23 cellular contexts compared by ENCODE assay signal in the genomic region with DNA sequence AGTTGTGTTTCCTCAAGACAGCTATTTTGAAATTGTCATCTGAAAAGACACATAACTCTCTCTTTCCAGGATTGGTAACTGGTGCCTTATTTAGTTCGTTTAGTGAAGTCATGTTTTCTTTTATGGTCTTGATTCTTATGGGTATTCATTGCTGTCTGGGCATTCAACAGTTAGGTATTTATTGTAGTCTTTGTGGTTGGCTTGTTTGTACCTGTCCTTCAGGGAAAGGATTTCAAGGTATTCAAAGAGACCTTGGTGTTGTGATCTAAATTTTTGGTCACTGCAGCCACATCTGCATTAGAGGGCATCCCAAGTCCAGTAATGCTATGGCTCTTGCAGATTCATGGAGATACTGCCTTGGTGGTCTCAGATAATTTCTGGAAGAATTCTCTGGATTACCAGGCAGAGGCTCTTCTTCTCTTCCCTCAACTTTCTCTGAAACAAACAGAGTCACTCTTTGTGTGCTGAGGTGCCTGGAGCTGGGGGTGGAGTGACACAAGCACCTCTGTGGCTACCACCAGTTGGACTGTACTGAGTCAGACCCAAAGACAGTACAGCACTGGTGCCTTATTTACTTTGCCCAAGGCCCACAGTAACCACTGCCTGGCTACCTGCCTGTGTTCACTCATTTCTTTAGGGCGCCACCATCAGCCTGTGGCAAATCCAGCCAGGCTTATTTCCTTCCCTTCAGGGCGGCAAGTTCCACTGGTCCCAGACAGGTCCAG.
"Had no signal": no experiment of that assay in that cellular context is flagged by ENCODE, and none has a peak within 500 bp of the region (broad histone marks: within the 10 kb centered on the region; RNA-seq: fewer than 3 reads in every experiment).

No MANE protein-coding gene starts in this region.

- H3K27me3 ChIP-seq: MG63, SJSA1 had no signal

- H3K4me1 ChIP-seq: SJSA1 had no signal

- H3K4me3 ChIP-seq: MG63, SJSA1, SK-N-MC had no signal

- H3K36me3 ChIP-seq: MG63, SJSA1 had no signal

- H3K27ac ChIP-seq: HL-60, SJSA1, SK-N-MC had no signal

- H3K9me3 ChIP-seq: MG63, SJSA1 had no signal

- DNase-seq: KBM-7, MG63, NCI-H1092, NCI-H1105 treated with DMSO at 0.1 percent for 48 hours, NCI-H1417 treated with DMSO at 0.1 percent for 48 hours, NCI-H146, NCI-H1694 treated with DMSO at 0.1 percent for 48 hours, NCI-H1930, NCI-H2081, NCI-H2107, NCI-H2171, NCI-H226, NCI-H446, NCI-H510A, NCI-H524 treated with DMSO at 0.1 percent for 48 hours, NCI-H69, NCI-H774, Right ventricle myocardium superior, RPMI8226, SIG-M5 had no signal
